ENCODE assay signal across 12 cellular contexts in the genomic region with DNA sequence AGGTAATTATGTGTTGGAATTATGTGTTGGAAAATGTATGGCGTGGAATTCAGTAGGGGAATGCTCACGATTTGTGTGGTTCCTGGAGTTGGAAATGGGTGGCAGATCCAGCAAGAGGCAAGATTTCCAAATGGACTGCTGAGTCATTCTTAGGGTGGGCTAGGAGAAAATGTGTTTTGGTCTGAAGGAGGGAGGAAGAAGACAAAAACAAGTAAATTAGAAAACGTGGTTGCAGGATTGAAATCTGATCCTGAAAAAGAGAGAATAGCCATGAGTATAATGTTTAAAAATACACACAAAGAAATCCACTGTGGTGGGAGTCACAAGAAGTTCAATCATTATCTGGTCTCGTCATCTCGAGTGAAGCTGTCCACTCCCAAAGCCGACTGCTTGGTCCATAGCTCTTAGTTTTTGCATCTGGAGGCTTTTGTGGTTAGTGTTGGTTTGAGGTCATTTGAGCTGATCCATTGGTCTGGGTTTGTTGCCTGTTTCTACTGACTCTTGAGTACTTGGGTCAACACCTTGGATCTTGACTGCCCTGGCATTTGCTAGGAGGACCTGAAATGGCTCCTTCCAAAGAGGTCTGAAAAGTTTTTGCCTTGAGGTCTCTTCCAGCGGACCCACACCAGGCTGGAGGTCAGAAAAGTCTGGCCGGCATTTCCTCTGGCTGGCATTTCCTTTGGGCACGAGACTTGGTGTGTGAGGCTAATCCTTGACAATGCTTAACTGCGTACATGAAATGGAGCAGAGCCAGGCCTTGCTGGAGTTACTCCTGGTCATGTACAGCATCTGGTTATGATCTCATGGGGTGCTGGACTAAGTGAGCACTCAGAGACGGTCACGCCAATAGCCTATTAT. TPM values are rescaled to one million over a fixed set of nuclear protein-coding genes. Genes with fewer than 3 reads are reported as not detected.
DNase-seq lines count a peak whose midpoint lies in the region; ATAC-seq and TF ChIP-seq lines count a peak whose summit lies in the region.
"Had no signal": no experiment of that assay in that cellular context is flagged by ENCODE, and none has a peak within 500 bp of the region (broad histone marks: within the 10 kb centered on the region; RNA-seq: fewer than 3 reads in every experiment).

No MANE protein-coding gene starts in this region.

- no peak overlapping the region for H2AFZ ChIP-seq in mesenchymal stem cell (ENCODE audit: low read depth, low read length)

- no peaks in the 10 kb centered on the region for H3K27me3 Mint-ChIP-seq in CD4-positive, alpha-beta T cell
- no peaks in the 10 kb centered on the region for H3K27me3 Mint-ChIP-seq in activated CD8-positive, alpha-beta T cell treated with anti-CD3 and anti-CD28 coated beads for 36 hours

- no peaks in the 10 kb centered on the region for H3K9me3 ChIP-seq in CD4-positive, alpha-beta T cell (ENCODE audit: control insufficient read depth, low read length)
- no peaks in the 10 kb centered on the region for H3K9me3 ChIP-seq in mesenchymal stem cell (ENCODE audit: control insufficient read depth, low read length)

- CTCF ChIA-PET in CD4-positive, alpha-beta T cell (lab: Charles Lee): interaction anchor here (2.5 kb wide), 1 partner anchor 88 kb away, joined by 9 read pairs; no protein-coding TSS in a partner anchor
- CTCF ChIA-PET in activated CD8-positive, alpha-beta T cell treated with anti-CD3 and anti-CD28 coated beads for 36 hours (lab: Charles Lee): interaction anchor here (1.7 to 2.6 kb wide), 2 partner anchors 40 to 88 kb away, joined by 5 to 10 read pairs; no protein-coding TSS in a partner anchor

- H4K8ac ChIP-seq in mesenchymal stem cell (ENCODE audit: low read length): no peak overlapping the region

- DNase-seq in CD4-positive, alpha-beta T cell: no peak
- DNase-seq in GM12864 (ENCODE audit: low read depth) (no peak), mesenchymal stem cell (no peak), NCI-H2081 (lab: John Stamatoyannopoulos, UW) (no peak)
- no peak for DNase-seq in activated CD8-positive, alpha-beta T cell treated with anti-CD3 and anti-CD28 coated beads for 36 hours
- no peak for DNase-seq in central memory CD4-positive, alpha-beta T cell
- DNase-seq: NCI-H1694; NCI-H748 treated with DMSO at 0.1 percent for 48 hours; stimulated activated CD4-positive, alpha-beta T cell treated with anti-CD3 and anti-CD28 coated beads, Interleukin-15, amount 100 ng/mL, for 24 hours had no signal

- peaks cover 9% of the 10 kb centered on the region for H3K4me1 ChIP-seq in mesenchymal stem cell (ENCODE audit: control insufficient read depth, insufficient read depth, low read depth, low read length)

- intact Hi-C loops in CD4-positive, alpha-beta T cell (cut with DNase I, micrococcal nuclease): loop anchor here (5.0 to 10.0 kb wide), 3 partner anchors 36 to 89 kb away; no protein-coding TSS in a partner anchor
- intact Hi-C loops in activated CD8-positive, alpha-beta T cell treated with anti-CD3 and anti-CD28 coated beads for 36 hours (cut with micrococcal nuclease): no loop called here

- no peak overlapping the region for H3K23ac ChIP-seq in mesenchymal stem cell (ENCODE audit: low read length in 2 of 2)

- TF ChIP-seq CTCF in CD4-positive, alpha-beta T cell (IDR thresholded peaks at IDR 0.05): no peak
- no peak for TF ChIP-seq CTCF in GM12864 (IDR thresholded peaks at IDR 0.05; ENCODE audit: low read depth, low read length, missing control alignments)
- TF ChIP-seq CTCF in activated CD8-positive, alpha-beta T cell treated with anti-CD3 and anti-CD28 coated beads for 36 hours (IDR thresholded peaks at IDR 0.05): no peak

- H3K9me3 Mint-ChIP-seq in CD4-positive, alpha-beta T cell: no peaks in the 10 kb centered on the region
- H3K9me3 Mint-ChIP-seq in activated CD8-positive, alpha-beta T cell treated with anti-CD3 and anti-CD28 coated beads for 36 hours: no peaks in the 10 kb centered on the region

- H3K36me3 ChIP-seq in mesenchymal stem cell (ENCODE audit: control insufficient read depth in 1 of 2, insufficient read depth in 2 of 2, low read depth in 1 of 2, low read length in 2 of 2): peaks cover 0 to 8% of the 10 kb centered on the region in 2 experiments

- POLR2A ChIA-PET in CD4-positive, alpha-beta T cell (lab: Charles Lee): interaction anchor here (1.5 to 6.6 kb wide), 4 partner anchors 9 to 87 kb away, joined by 3 to 87 read pairs (median 45); partner anchors contain the start of genes MX1 and MX2
- POLR2A ChIA-PET in activated CD8-positive, alpha-beta T cell treated with anti-CD3 and anti-CD28 coated beads for 36 hours (lab: Charles Lee): no interaction called here

- H3K4me3 ChIP-seq in GM12864 (ENCODE audit: low read depth, low read length): peak overlapping the region; percentile 18
- no peak overlapping the region for H3K4me3 ChIP-seq in mesenchymal stem cell (ENCODE audit: insufficient read depth in 1 of 2, low read depth in 1 of 2, low read length in 2 of 2)

- peaks cover 66% of the 10 kb centered on the region for H3K36me3 Mint-ChIP-seq in CD4-positive, alpha-beta T cell (ENCODE audit: low read depth)
- peaks cover 2% of the 10 kb centered on the region for H3K36me3 Mint-ChIP-seq in activated CD8-positive, alpha-beta T cell treated with anti-CD3 and anti-CD28 coated beads for 36 hours (ENCODE audit: low read depth)

- H3K18ac ChIP-seq in mesenchymal stem cell (ENCODE audit: low read depth in 1 of 2, low read length in 2 of 2): no peak overlapping the region

- H2AK5ac ChIP-seq in mesenchymal stem cell (ENCODE audit: low read length, severe bottlenecking): no peak overlapping the region

- no peak overlapping the region for H3K14ac ChIP-seq in mesenchymal stem cell (ENCODE audit: low read length in 2 of 2)

- H3K4me2 ChIP-seq in mesenchymal stem cell (ENCODE audit: low read length, poor library complexity, severe bottlenecking): no peak overlapping the region

- H3K4me1 Mint-ChIP-seq in CD4-positive, alpha-beta T cell (ENCODE audit: low read depth): peaks cover 75% of the 10 kb centered on the region
- peaks cover 62% of the 10 kb centered on the region for H3K4me1 Mint-ChIP-seq in activated CD8-positive, alpha-beta T cell treated with anti-CD3 and anti-CD28 coated beads for 36 hours (ENCODE audit: low read depth)

- peak overlapping the region; percentile 88 for H3K4me3 Mint-ChIP-seq in CD4-positive, alpha-beta T cell
- peak overlapping the region; percentile 5 for H3K4me3 Mint-ChIP-seq in activated CD8-positive, alpha-beta T cell treated with anti-CD3 and anti-CD28 coated beads for 36 hours

- WGBS in mesenchymal stem cell: 67% methylated on average over 12 of the region's 12 CpGs

- H2BK15ac ChIP-seq in mesenchymal stem cell (ENCODE audit: low read depth, poor library complexity, severe bottlenecking): no peak overlapping the region

- no peaks in the 10 kb centered on the region for H3K27me3 ChIP-seq in CD4-positive, alpha-beta T cell (ENCODE audit: control insufficient read depth, insufficient read depth, low read length)
- H3K27me3 ChIP-seq in mesenchymal stem cell (ENCODE audit: control insufficient read depth in 1 of 2, insufficient read depth in 1 of 2, low read length in 2 of 2): peaks cover 0 to 47% of the 10 kb centered on the region in 2 experiments

- no peak overlapping the region for H2BK5ac ChIP-seq in mesenchymal stem cell (ENCODE audit: low read depth, low read length, poor library complexity, severe bottlenecking)

- H3K27ac ChIP-seq in CD4-positive, alpha-beta T cell (ENCODE audit: low read depth, low read length): peak overlapping the region; percentile 81
- no peak overlapping the region for H3K27ac ChIP-seq in mesenchymal stem cell (ENCODE audit: low read length, poor library complexity, severe bottlenecking)

- H3K27ac Mint-ChIP-seq in CD4-positive, alpha-beta T cell: peak overlapping the region; percentile 98
- no peak overlapping the region for H3K27ac Mint-ChIP-seq in activated CD8-positive, alpha-beta T cell treated with anti-CD3 and anti-CD28 coated beads for 36 hours

- no peaks in the 10 kb centered on the region for H3K79me1 ChIP-seq in mesenchymal stem cell (replicated peaks; ENCODE audit: low read length, poor library complexity, severe bottlenecking)

- H2BK120ac ChIP-seq in mesenchymal stem cell (ENCODE audit: low read depth, low read length): no peak overlapping the region

- no peak overlapping the region for H3K4ac ChIP-seq in mesenchymal stem cell (ENCODE audit: low read depth in 1 of 2, low read length in 2 of 2)

- ATAC-seq in CD4-positive, alpha-beta T cell (ENCODE audit: poor library complexity): no peak
- ATAC-seq in activated CD8-positive, alpha-beta T cell treated with anti-CD3 and anti-CD28 coated beads for 36 hours: no peak
- no peak for ATAC-seq in GM21526 (IDR thresholded peaks at IDR 0.05; ENCODE audit: low FRiP score, unreplicated experiment)
- ATAC-seq in HG03432 (IDR thresholded peaks at IDR 0.05; ENCODE audit: unreplicated experiment): no peak

- peak overlapping the region; percentile 64 for H3K9ac ChIP-seq in mesenchymal stem cell (ENCODE audit: low read length)

- no peak overlapping the region for H2BK12ac ChIP-seq in mesenchymal stem cell (ENCODE audit: low read length in 2 of 2)

- H4K91ac ChIP-seq in mesenchymal stem cell (ENCODE audit: low read length): no peak overlapping the region

RNA-seq across cellular contexts. Expression of gene MX2, which starts 9.2 kb away (rescaled TPM):
- 10 to 100 TPM; 77.8 to 87.1 TPM for total RNA-seq in CD4-positive, alpha-beta T cell
- 10 to 100 TPM in 1 of 2 experiments, 1 to 10 TPM in 1; 9.2 to 10.3 TPM for total RNA-seq in activated CD8-positive, alpha-beta T cell treated with anti-CD3 and anti-CD28 coated beads for 36 hours
- 6.2 TPM for polyA plus RNA-seq in mesenchymal stem cell (2013, experiment 1 of 2)
- 6.3 TPM for polyA plus RNA-seq in mesenchymal stem cell (2013, experiment 2 of 2)

RNA-seq across cellular contexts. Expression of gene FAM3B, which starts 54.5 kb away (rescaled TPM):
- total RNA-seq in CD4-positive, alpha-beta T cell: not detected
- not detected for total RNA-seq in activated CD8-positive, alpha-beta T cell treated with anti-CD3 and anti-CD28 coated beads for 36 hours
- polyA plus RNA-seq in mesenchymal stem cell (2013, experiment 1 of 2): not detected
- not detected for polyA plus RNA-seq in mesenchymal stem cell (2013, experiment 2 of 2)
- total RNA-seq: activated CD8-positive, alpha-beta memory T cell treated with anti-CD3 and anti-CD28 coated beads for 36 hours had no signal

RNA-seq across cellular contexts. Expression of gene MX1, which starts 55.0 kb away (rescaled TPM):
- total RNA-seq in CD4-positive, alpha-beta T cell: 10 to 100 TPM; 82.3 to 86.3 TPM
- total RNA-seq in activated CD8-positive, alpha-beta T cell treated with anti-CD3 and anti-CD28 coated beads for 36 hours: 10 to 100 TPM; 39.4 to 40.0 TPM
- polyA plus RNA-seq in mesenchymal stem cell (2013, experiment 1 of 2): 6.6 TPM
- 6.5 TPM for polyA plus RNA-seq in mesenchymal stem cell (2013, experiment 2 of 2)

Comparison
In these comparisons a context has a peak if more than half of its experiments do, and no peak if none do; other contexts are left out.
1. RNA of gene MX2, which starts 9.2 kb away (total RNA-seq): 77.8 to 87.1 TPM in CD4-positive, alpha-beta T cell; 9.2 to 10.3 TPM in activated CD8-positive, alpha-beta T cell treated with anti-CD3 and anti-CD28 coated beads for 36 hours; every median in the first group is over 4 times any median in the second.